28 cellular contexts compared by ENCODE assay signal in genomic region chr4:182698212-182698611, GRCh38.
"Had no signal": no experiment of that assay in that cellular context is flagged by ENCODE, and none has a peak within 500 bp of the region (broad histone marks: within the 10 kb centered on the region; RNA-seq: fewer than 3 reads in every experiment).

No MANE protein-coding gene starts in this region.

- H3K36me3 Mint-ChIP-seq: activated naive CD4-positive, alpha-beta T cell treated with anti-CD3 and anti-CD28 coated beads, Interleukin-2, amount 50 U/mL, for 24 hours; naive thymus-derived CD4-positive, alpha-beta T cell had no signal

- H3K9me3 ChIP-seq: heart right ventricle, left lung, spleen, testis, vagina had no signal

- H3K27ac ChIP-seq: brain microvascular endothelial cell, heart right ventricle, left lung, spleen, testis, VCaP had no signal

- H3K27me3 ChIP-seq: brain microvascular endothelial cell, heart right ventricle, left lung, spleen, testis, vagina had no signal

- H3K4me3 Mint-ChIP-seq: activated CD8-positive, alpha-beta T cell treated with anti-CD3 and anti-CD28 coated beads, Interleukin-2, amount 10 ng/mL, durations not matched to agents 7 days and 5 days; activated naive CD4-positive, alpha-beta T cell treated with anti-CD3 and anti-CD28 coated beads, Interleukin-2, amount 50 U/mL, for 24 hours; activated T-helper 1 cell treated with anti-CD3 and anti-CD28 coated beads, Interleukin-12 subunit alpha, Interleukin-12 subunit beta, Interleukin-2, Interleukin-4 antibody, amounts not matched to agents 30 ng/mL and 10 ng/mL and 1 ng/mL, durations not matched to agents 14 hours and 24 hours and 36 hours; naive thymus-derived CD4-positive, alpha-beta T cell; neural crest cell; T-helper 2 cell treated with Interferon-gamma antibody and Interleukin-4, amounts not matched to agents 5 μg/mL and 100 μg/mL, for 36 hours had no signal

- ATAC-seq: activated CD8-positive, alpha-beta T cell treated with anti-CD3 and anti-CD28 coated beads, Interleukin-2, amount 10 ng/mL, durations not matched to agents 7 days and 5 days; esophagus mucosa; left lung; naive thymus-derived CD4-positive, alpha-beta T cell had no signal

- FAIRE-seq: frontal cortex had no signal

- H3K27ac Mint-ChIP-seq: activated CD8-positive, alpha-beta T cell treated with anti-CD3 and anti-CD28 coated beads, Interleukin-2, amount 10 ng/mL, durations not matched to agents 7 days and 5 days; activated naive CD4-positive, alpha-beta T cell treated with anti-CD3 and anti-CD28 coated beads, Interleukin-2, amount 50 U/mL, for 24 hours; activated T-helper 1 cell treated with anti-CD3 and anti-CD28 coated beads, Interleukin-12 subunit alpha, Interleukin-12 subunit beta, Interleukin-2, Interleukin-4 antibody, amounts not matched to agents 30 ng/mL and 10 ng/mL and 1 ng/mL, durations not matched to agents 14 hours and 24 hours and 36 hours; naive thymus-derived CD4-positive, alpha-beta T cell; T-helper 2 cell treated with Interferon-gamma antibody and Interleukin-4, amounts not matched to agents 5 μg/mL and 100 μg/mL, for 36 hours had no signal

- DNase-seq: activated CD4-positive, alpha-beta T cell treated with anti-CD3 and anti-CD28 coated beads, Interleukin-2, amount 50 U/mL, for 1 hour; activated CD4-positive, CD25-positive, alpha-beta regulatory T cell treated with anti-CD3 and anti-CD28 coated beads, Interleukin-2, amount 50 U/mL, for 72 hours; activated CD8-positive, alpha-beta T cell treated with anti-CD3 and anti-CD28 coated beads, Interleukin-2, amount 10 ng/mL, durations not matched to agents 7 days and 5 days; activated gamma-delta T cell treated with Interleukin-2 at 50 U/mL for 16 hours; aorta; brain microvascular endothelial cell; caudate nucleus; effector memory CD4-positive, alpha-beta T cell; heart right ventricle; kidney glomerular epithelial cell; left lung; naive thymus-derived CD4-positive, alpha-beta T cell; occipital lobe; posterior cingulate gyrus; retina; spleen; stimulated activated CD4-positive, alpha-beta T cell treated with anti-CD3 and anti-CD28 coated beads, Interleukin-4, amount 100 ng/mL, for 1 hour; stimulated activated naive CD4-positive, alpha-beta T cell; testis had no signal

- H3K36me3 ChIP-seq: brain microvascular endothelial cell, heart right ventricle, left lung, spleen, vagina had no signal

- H3K4me1 ChIP-seq: left lung, spleen, testis, vagina had no signal

- H3K9me3 Mint-ChIP-seq: activated naive CD4-positive, alpha-beta T cell treated with anti-CD3 and anti-CD28 coated beads, Interleukin-2, amount 50 U/mL, for 24 hours; activated T-helper 1 cell treated with anti-CD3 and anti-CD28 coated beads, Interleukin-12 subunit alpha, Interleukin-12 subunit beta, Interleukin-2, Interleukin-4 antibody, amounts not matched to agents 30 ng/mL and 10 ng/mL and 1 ng/mL, durations not matched to agents 14 hours and 24 hours and 36 hours; neural crest cell; T-helper 2 cell treated with Interferon-gamma antibody and Interleukin-4, amounts not matched to agents 5 μg/mL and 100 μg/mL, for 36 hours had no signal

- H3K4me1 Mint-ChIP-seq: activated naive CD4-positive, alpha-beta T cell treated with anti-CD3 and anti-CD28 coated beads, Interleukin-2, amount 50 U/mL, for 24 hours; naive thymus-derived CD4-positive, alpha-beta T cell had no signal

- H3K4me3 ChIP-seq: heart right ventricle, left lung, lung, spleen, testis, vagina had no signal
